Comparison of ENCODE assay signal across 9 cellular contexts in genomic region chr18:48139427-48140347, GRCh38.
DNase-seq lines count a peak whose midpoint lies in the region; ATAC-seq and TF ChIP-seq lines count a peak whose summit lies in the region.
"Had no signal": no experiment of that assay in that cellular context is flagged by ENCODE, and none has a peak within 500 bp of the region (broad histone marks: within the 10 kb centered on the region; RNA-seq: fewer than 3 reads in every experiment).

No MANE protein-coding gene starts in this region.

- H4K20me1 ChIP-seq in mammary epithelial cell (ENCODE audit: insufficient read depth, low read length) = no peaks in the 10 kb centered on the region

- H3K27ac Mint-ChIP-seq in nephron (peak overlapping the region; percentile 55 to 98 (median 93)), progenitor cell of endocrine pancreas (no peak overlapping the region)
- no peak overlapping the region for H3K27ac Mint-ChIP-seq in stimulated activated naive B cell treated with anti-CD40 and anti-IgM and Interleukin-4, amounts not matched to agents 10 μg/mL and 1 μg/mL and 100 μg/mL, for 72 hours

- no peaks in the 10 kb centered on the region for H3K27me3 ChIP-seq in mammary epithelial cell (ENCODE audit: insufficient read depth, low read length)

- no peaks in the 10 kb centered on the region for H3K36me3 ChIP-seq in mammary epithelial cell (ENCODE audit: insufficient read depth, low read length)

- no TSS peak for BruUV-seq in mammary epithelial cell (replicated peaks; lab: Mats Ljungman, UMichigan)

- H3K9me3 ChIP-seq in mammary epithelial cell (replicated peaks; ENCODE audit: insufficient read depth, low read length) = no peaks in the 10 kb centered on the region

- no peaks in the 10 kb centered on the region for H3K36me3 Mint-ChIP-seq in nephron (ENCODE audit: low read depth)
- H3K36me3 Mint-ChIP-seq in stimulated activated naive B cell treated with anti-CD40 and anti-IgM and Interleukin-4, amounts not matched to agents 10 μg/mL and 1 μg/mL and 100 μg/mL, for 72 hours = no peaks in the 10 kb centered on the region
- H3K36me3 Mint-ChIP-seq in progenitor cell of endocrine pancreas (ENCODE audit: insufficient read depth) = no peaks in the 10 kb centered on the region

- dilution Hi-C loops in mammary epithelial cell (cut with HindIII; ENCODE audit: low sequenced_read_pairs) = no loop called here

- intact Hi-C loops in mammary epithelial cell (cut with micrococcal nuclease) = no loop called here

- no peak overlapping the region for H3K4me2 ChIP-seq in mammary epithelial cell (ENCODE audit: insufficient read depth, low read depth, low read length)

- no peak for ATAC-seq in stimulated activated naive B cell treated with anti-CD40 and anti-IgM and Interleukin-4, amounts not matched to agents 10 μg/mL and 1 μg/mL and 100 μg/mL, for 72 hours (replicated peaks)

- peak overlapping the region; percentile 43 for H2AFZ ChIP-seq in mammary epithelial cell (ENCODE audit: low read depth, low read length)

- H3K9me3 Mint-ChIP-seq in nephron (no peaks in the 10 kb centered on the region), progenitor cell of endocrine pancreas (ENCODE audit: low read depth) (no peaks in the 10 kb centered on the region)
- H3K9me3 Mint-ChIP-seq in stimulated activated naive B cell treated with anti-CD40 and anti-IgM and Interleukin-4, amounts not matched to agents 10 μg/mL and 1 μg/mL and 100 μg/mL, for 72 hours = no peaks in the 10 kb centered on the region

- H3K27me3 Mint-ChIP-seq in nephron (ENCODE audit: low read depth) (peaks cover 35% of the 10 kb centered on the region), progenitor cell of endocrine pancreas (peaks cover 60% of the 10 kb centered on the region)
- H3K27me3 Mint-ChIP-seq in stimulated activated naive B cell treated with anti-CD40 and anti-IgM and Interleukin-4, amounts not matched to agents 10 μg/mL and 1 μg/mL and 100 μg/mL, for 72 hours = peaks cover 39 to 42% of the 10 kb centered on the region in 2 donors

- in situ Hi-C loops in mammary epithelial cell (cut with MboI; ENCODE audit: low sequenced_read_pairs in 2 of 2) = loop anchor here in 1 of 2 donors (25.0 kb wide), 1 partner anchor 102 kb away; no protein-coding TSS in a partner anchor

- CTCF ChIA-PET in mammary epithelial cell (lab: Charles Lee; ENCODE audit: low non-redundant PET) = no interaction called here

- H3K4me3 ChIP-seq in mammary epithelial cell (replicated peaks in 1 of 3; ENCODE audit: insufficient read depth in 1 of 3, low read depth in 2 of 3, low read length in 3 of 3) = no peak overlapping the region

- WGBS in mammary epithelial cell (ENCODE audit: low coverage, missing lambda C conversion rate) = 40% methylated on average over 11 of the region's 14 CpGs

- TF ChIP-seq CTCF in C4-2B (conservative IDR thresholded peaks at IDR 0.05) (no peak), mammary epithelial cell (conservative IDR thresholded peaks at IDR 0.05 in 1 of 2, IDR thresholded peaks at IDR 0.05 in 1 of 2; ENCODE audit: extremely low read depth in 1 of 2, insufficient read depth in 1 of 2, low read depth in 1 of 2, low read length in 2 of 2) (no peak), nephron (IDR thresholded peaks at IDR 0.05; ENCODE audit: unreplicated experiment in 3 of 3) (no peak), progenitor cell of endocrine pancreas (IDR thresholded peaks at IDR 0.05; ENCODE audit: unreplicated experiment) (no peak)

- DNase-seq in NCI-H2081 (lab: John Stamatoyannopoulos, UW) (peak; percentile 88 to 94), mammary epithelial cell (no peak), GM19240 (ENCODE audit: insufficient read length, low spot score) (no peak), progenitor cell of endocrine pancreas (ENCODE audit: low spot score, unreplicated experiment) (no peak)
- no peak for DNase-seq in stimulated activated naive B cell treated with anti-CD40 and anti-IgM and Interleukin-4, amounts not matched to agents 10 μg/mL and 1 μg/mL and 100 μg/mL, for 72 hours
- no peak for DNase-seq in stimulated activated naive CD4-positive, alpha-beta T cell (lab: John Stamatoyannopoulos, UW)
- DNase-seq: central memory CD4-positive, alpha-beta T cell had no signal

- H3K9ac ChIP-seq in mammary epithelial cell (ENCODE audit: insufficient read depth, low read length) = no peak overlapping the region

- H3K4me1 Mint-ChIP-seq in nephron = peaks cover 72% of the 10 kb centered on the region
- H3K4me1 Mint-ChIP-seq in stimulated activated naive B cell treated with anti-CD40 and anti-IgM and Interleukin-4, amounts not matched to agents 10 μg/mL and 1 μg/mL and 100 μg/mL, for 72 hours = peaks cover 2 to 12% of the 10 kb centered on the region in 2 donors
- peaks cover 12% of the 10 kb centered on the region for H3K4me1 Mint-ChIP-seq in progenitor cell of endocrine pancreas (ENCODE audit: low read depth)

- no peaks in the 10 kb centered on the region for H3K79me2 ChIP-seq in mammary epithelial cell (ENCODE audit: insufficient read depth, low read length)

- H3K4me3 Mint-ChIP-seq in nephron (peak overlapping the region; percentile 44 to 75 (median 57)), progenitor cell of endocrine pancreas (ENCODE audit: low read depth) (no peak overlapping the region)
- no peak overlapping the region for H3K4me3 Mint-ChIP-seq in stimulated activated naive B cell treated with anti-CD40 and anti-IgM and Interleukin-4, amounts not matched to agents 10 μg/mL and 1 μg/mL and 100 μg/mL, for 72 hours

- H3K27ac ChIP-seq in C4-2B (peak overlapping the region; percentile 38), mammary epithelial cell (ENCODE audit: insufficient read depth, low read depth, low read length) (no peak overlapping the region)

- H3K4me1 ChIP-seq in mammary epithelial cell (ENCODE audit: insufficient read depth, low read length) = peaks cover 19% of the 10 kb centered on the region

Comparison
In these comparisons a context has a peak if more than half of its experiments do, and no peak if none do; other contexts are left out.
1. DNase-seq: peak in NCI-H2081 (2 of 2); none in mammary epithelial cell (single experiment), GM19240 (single experiment), stimulated activated naive B cell treated with anti-CD40 and anti-IgM and Interleukin-4, amounts not matched to agents 10 μg/mL and 1 μg/mL and 100 μg/mL, for 72 hours (single experiment), stimulated activated naive CD4-positive, alpha-beta T cell (0 of 6) and progenitor cell of endocrine pancreas (single experiment).
2. H3K27ac Mint-ChIP-seq: peak in nephron (3 of 3); none in stimulated activated naive B cell treated with anti-CD40 and anti-IgM and Interleukin-4, amounts not matched to agents 10 μg/mL and 1 μg/mL and 100 μg/mL, for 72 hours (single experiment) and progenitor cell of endocrine pancreas (single experiment).
3. H3K4me3 Mint-ChIP-seq: peak in nephron (3 of 3); none in stimulated activated naive B cell treated with anti-CD40 and anti-IgM and Interleukin-4, amounts not matched to agents 10 μg/mL and 1 μg/mL and 100 μg/mL, for 72 hours (0 of 2) and progenitor cell of endocrine pancreas (single experiment).